Comparison of ENCODE assay signal across 15 cellular contexts in the genomic region with DNA sequence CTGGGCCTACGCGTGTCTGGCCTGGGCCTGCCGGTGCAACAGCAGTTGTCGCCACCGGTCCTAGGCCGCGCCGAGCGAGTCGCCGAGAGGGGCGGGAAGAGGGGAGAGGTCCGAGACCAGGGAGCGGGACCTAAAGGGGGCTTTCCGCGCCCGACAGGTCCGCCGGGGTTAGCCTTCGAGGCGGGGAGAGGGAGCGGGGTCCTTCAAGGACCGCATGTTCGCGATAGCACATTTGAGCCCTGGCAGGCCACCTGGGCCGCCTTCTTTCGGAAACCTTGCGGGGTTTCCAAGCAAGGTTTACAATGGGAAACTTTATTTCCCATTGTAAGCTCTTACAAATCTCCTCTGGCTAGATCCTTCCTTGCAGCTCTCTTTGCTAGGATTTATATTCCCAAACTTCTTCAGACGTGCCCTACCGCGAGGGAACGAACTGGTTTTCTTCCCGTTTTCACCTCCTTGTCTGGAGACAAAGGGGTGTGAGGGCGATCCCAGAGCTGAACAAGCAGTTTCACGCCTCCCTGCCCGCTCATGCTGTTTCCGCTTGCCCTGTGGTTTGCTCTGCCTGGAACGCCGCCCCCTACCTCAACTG. TPM values are rescaled to one million over a fixed set of nuclear protein-coding genes. Genes with fewer than 3 reads are reported as not detected.
A peak's percentile ranks its signal among the peaks of the same experiment; 100 is the strongest.
DNase-seq lines count a peak whose midpoint lies in the region; ATAC-seq and TF ChIP-seq lines count a peak whose summit lies in the region.
"Had no signal": no experiment of that assay in that cellular context is flagged by ENCODE, and none has a peak within 500 bp of the region (broad histone marks: within the 10 kb centered on the region; RNA-seq: fewer than 3 reads in every experiment).

No MANE protein-coding gene starts in this region.

- H3K9me3 Mint-ChIP-seq in activated T-cell treated with anti-CD3 and anti-CD28 coated beads, Interleukin-2, amount 50 U/mL, for 72 hours, result no peaks in the 10 kb centered on the region
- H3K9me3 Mint-ChIP-seq in activated T-cell treated with anti-CD3 and anti-CD28 coated beads, Interleukin-2, amount 50 U/mL, for 24 hours, result no peaks in the 10 kb centered on the region
- H3K9me3 Mint-ChIP-seq in brain, result peaks cover 3 to 19% (median 6%) of the 10 kb centered on the region in 5 experiments

- H3K4me1 ChIP-seq in mesenchymal stem cell (ENCODE audit: control insufficient read depth, insufficient read depth, low read depth, low read length) (peaks cover 20% of the 10 kb centered on the region), stomach (peaks cover 20 to 27% (median 23%) of the 10 kb centered on the region in 4 donors)

- TF ChIP-seq CTCF in brain (conservative IDR thresholded peaks at IDR 0.05), result no peak
- no peak for TF ChIP-seq CTCF in stomach (IDR thresholded peaks at IDR 0.05)

- intact Hi-C loops in stomach (cut with DNase I; ENCODE audit: low total_unique reads), result no loop called here

- peak overlapping the region in 1 of 2 experiments; percentile 85 for H3K23ac ChIP-seq in mesenchymal stem cell (ENCODE audit: low read length in 2 of 2)

- no peak overlapping the region for H2BK5ac ChIP-seq in mesenchymal stem cell (ENCODE audit: low read depth, low read length, poor library complexity, severe bottlenecking)

- H3K4ac ChIP-seq in mesenchymal stem cell (ENCODE audit: low read depth in 1 of 2, low read length in 2 of 2), result no peak overlapping the region

- H3K9ac ChIP-seq in mesenchymal stem cell (ENCODE audit: low read length), result no peak overlapping the region

- H3K14ac ChIP-seq in mesenchymal stem cell (ENCODE audit: low read length in 2 of 2), result no peak overlapping the region

- peak in 1 of 2 donors; percentile 63 for ATAC-seq in activated T-cell treated with anti-CD3 and anti-CD28 coated beads, Interleukin-2, amount 50 U/mL, for 72 hours (replicated peaks in 1 of 2)
- ATAC-seq in HG03039 (IDR thresholded peaks at IDR 0.05; ENCODE audit: unreplicated experiment), result no peak
- no peak for ATAC-seq in HG03139 (IDR thresholded peaks at IDR 0.05; ENCODE audit: unreplicated experiment)

- H3K9me3 ChIP-seq in mesenchymal stem cell (ENCODE audit: control insufficient read depth, low read length), result peaks cover 4% of the 10 kb centered on the region
- peaks cover 0 to 20% (median 10%) of the 10 kb centered on the region in 4 donors for H3K9me3 ChIP-seq in stomach
- H3K9me3 ChIP-seq: body of pancreas had no signal

- H4K91ac ChIP-seq in mesenchymal stem cell (ENCODE audit: low read length), result no peak overlapping the region

- WGBS in mesenchymal stem cell, result 15% methylated on average over 39 of the region's 39 CpGs
- 12 to 31% (median 17%) methylated on average over 26 to 39 of the region's 39 CpGs for WGBS in stomach, 5 donors

- H3K27ac Mint-ChIP-seq in activated T-cell treated with anti-CD3 and anti-CD28 coated beads, Interleukin-2, amount 50 U/mL, for 72 hours, result no peak overlapping the region
- no peak overlapping the region for H3K27ac Mint-ChIP-seq in activated T-cell treated with anti-CD3 and anti-CD28 coated beads, Interleukin-2, amount 50 U/mL, for 24 hours
- H3K27ac Mint-ChIP-seq in brain, result no peak overlapping the region

- no peak overlapping the region for H2BK120ac ChIP-seq in mesenchymal stem cell (ENCODE audit: low read depth, low read length)

- TF ChIP-seq POLR2A in stomach (IDR thresholded peaks at IDR 0.05), result no peak

- H3K27me3 ChIP-seq in mesenchymal stem cell (ENCODE audit: control insufficient read depth in 1 of 2, insufficient read depth in 1 of 2, low read length in 2 of 2) (peaks cover 72 to 82% of the 10 kb centered on the region in 2 experiments), stomach (peaks cover 24 to 82% (median 62%) of the 10 kb centered on the region in 3 donors)

- peaks cover 65% of the 10 kb centered on the region for H3K27me3 Mint-ChIP-seq in activated T-cell treated with anti-CD3 and anti-CD28 coated beads, Interleukin-2, amount 50 U/mL, for 72 hours (ENCODE audit: low read depth)
- H3K27me3 Mint-ChIP-seq in activated T-cell treated with anti-CD3 and anti-CD28 coated beads, Interleukin-2, amount 50 U/mL, for 24 hours, result peaks cover 80% of the 10 kb centered on the region
- peaks cover 98% of the 10 kb centered on the region for H3K27me3 Mint-ChIP-seq in brain

- H3K36me3 ChIP-seq in mesenchymal stem cell (ENCODE audit: control insufficient read depth in 1 of 2, insufficient read depth in 2 of 2, low read depth in 1 of 2, low read length in 2 of 2), result no peaks in the 10 kb centered on the region
- no peaks in the 10 kb centered on the region for H3K36me3 ChIP-seq in stomach

- H2BK12ac ChIP-seq in mesenchymal stem cell (ENCODE audit: low read length in 2 of 2), result no peak overlapping the region

- peaks cover 16% of the 10 kb centered on the region for H3K4me1 Mint-ChIP-seq in activated T-cell treated with anti-CD3 and anti-CD28 coated beads, Interleukin-2, amount 50 U/mL, for 72 hours (ENCODE audit: low read depth)
- peaks cover 17% of the 10 kb centered on the region for H3K4me1 Mint-ChIP-seq in activated T-cell treated with anti-CD3 and anti-CD28 coated beads, Interleukin-2, amount 50 U/mL, for 24 hours (ENCODE audit: low read depth)
- H3K4me1 Mint-ChIP-seq in brain, result peaks cover 12% of the 10 kb centered on the region

- H3K4me3 ChIP-seq in mesenchymal stem cell (ENCODE audit: insufficient read depth in 1 of 2, low read depth in 1 of 2, low read length in 2 of 2) (no peak overlapping the region), stomach (peak overlapping the region in 3 of 4 donors; percentile 30 to 55 (median 53))
- H3K4me3 ChIP-seq: body of pancreas had no signal

- peak overlapping the region; percentile 85 for H3K4me2 ChIP-seq in mesenchymal stem cell (ENCODE audit: low read length, poor library complexity, severe bottlenecking)

- no peak overlapping the region for H3K18ac ChIP-seq in mesenchymal stem cell (ENCODE audit: low read depth in 1 of 2, low read length in 2 of 2)

- peaks cover 2 to 3% of the 10 kb centered on the region in 2 donors for H3K36me3 Mint-ChIP-seq in activated T-cell treated with anti-CD3 and anti-CD28 coated beads, Interleukin-2, amount 50 U/mL, for 72 hours (ENCODE audit: insufficient read depth in 2 of 2)
- no peaks in the 10 kb centered on the region for H3K36me3 Mint-ChIP-seq in activated T-cell treated with anti-CD3 and anti-CD28 coated beads, Interleukin-2, amount 50 U/mL, for 24 hours (ENCODE audit: low read depth)
- no peaks in the 10 kb centered on the region for H3K36me3 Mint-ChIP-seq in brain

- peak overlapping the region; percentile 29 to 56 for H3K4me3 Mint-ChIP-seq in activated T-cell treated with anti-CD3 and anti-CD28 coated beads, Interleukin-2, amount 50 U/mL, for 72 hours
- no peak overlapping the region for H3K4me3 Mint-ChIP-seq in activated T-cell treated with anti-CD3 and anti-CD28 coated beads, Interleukin-2, amount 50 U/mL, for 24 hours
- peak overlapping the region; percentile 51 to 72 (median 70) for H3K4me3 Mint-ChIP-seq in brain

- H2BK15ac ChIP-seq in mesenchymal stem cell (ENCODE audit: low read depth, poor library complexity, severe bottlenecking), result no peak overlapping the region

- TF ChIP-seq EP300 in stomach (IDR thresholded peaks at IDR 0.05), result no peak

- DNase-seq in activated T-cell treated with anti-CD3 and anti-CD28 coated beads, Interleukin-2, amount 50 U/mL, for 72 hours, result peak; percentile 8 to 15
- DNase-seq in activated T-cell treated with anti-CD3 and anti-CD28 coated beads, Interleukin-2, amount 50 U/mL, for 24 hours, result no peak
- no peak for DNase-seq in mesenchymal stem cell
- DNase-seq in stomach, result no peak
- no peak for DNase-seq in hypothalamus (lab: John Stamatoyannopoulos, UW)
- DNase-seq: body of pancreas; stimulated activated CD4-positive, alpha-beta T cell treated with anti-CD3 and anti-CD28 coated beads, Interleukin-2, amount 100 ng/mL, for 48 hours had no signal

- no peak overlapping the region for H4K8ac ChIP-seq in mesenchymal stem cell (ENCODE audit: low read length)

- no peaks in the 10 kb centered on the region for H3K79me1 ChIP-seq in mesenchymal stem cell (replicated peaks; ENCODE audit: low read length, poor library complexity, severe bottlenecking)

- H2AK5ac ChIP-seq in mesenchymal stem cell (ENCODE audit: low read length, severe bottlenecking), result no peak overlapping the region

- no peak overlapping the region for H3K27ac ChIP-seq in mesenchymal stem cell (ENCODE audit: low read length, poor library complexity, severe bottlenecking)
- H3K27ac ChIP-seq in stomach, result no peak overlapping the region
- H3K27ac ChIP-seq: body of pancreas had no signal

- peak overlapping the region; percentile 23 for H2AFZ ChIP-seq in mesenchymal stem cell (ENCODE audit: low read depth, low read length)

RNA-seq across cellular contexts. Expression of a gene that starts 6.8 kb away (rescaled TPM):
- not detected for total RNA-seq in activated T-cell treated with anti-CD3 and anti-CD28 coated beads, Interleukin-2, amount 50 U/mL, for 72 hours
- polyA plus RNA-seq in brain (ENCODE audit: insufficient read depth, low read depth, low replicate concordance), result 5.2 TPM
- not detected for polyA plus RNA-seq in mesenchymal stem cell (2013, experiment 1 of 2)
- not detected for polyA plus RNA-seq in mesenchymal stem cell (2013, experiment 2 of 2)
- total RNA-seq in stomach, result not detected
- not detected for polyA plus RNA-seq in stomach
- total RNA-seq: activated CD8-positive, alpha-beta memory T cell treated with anti-CD3 and anti-CD28 coated beads for 36 hours; body of pancreas; Daoy; osteoblast; subcutaneous adipose tissue had no signal
- polyA plus RNA-seq: esophagus had no signal

RNA-seq across cellular contexts. Expression of a gene that starts 29.9 kb away (rescaled TPM):
- not detected for total RNA-seq in activated T-cell treated with anti-CD3 and anti-CD28 coated beads, Interleukin-2, amount 50 U/mL, for 72 hours
- polyA plus RNA-seq in brain (ENCODE audit: insufficient read depth, low read depth, low replicate concordance), result not detected
- 0.01 TPM for polyA plus RNA-seq in mesenchymal stem cell (2013, experiment 1 of 2)
- polyA plus RNA-seq in mesenchymal stem cell (2013, experiment 2 of 2), result 0.04 TPM
- under 1 TPM in 1 of 5 donors, not detected in 4; 0.55 TPM for total RNA-seq in stomach
- polyA plus RNA-seq in stomach, result not detected
- total RNA-seq: activated CD8-positive, alpha-beta memory T cell treated with anti-CD3 and anti-CD28 coated beads for 36 hours; body of pancreas had no signal
- polyA plus RNA-seq: esophagus had no signal

Comparison
In these comparisons a context has a peak if more than half of its experiments do, and no peak if none do; other contexts are left out.
1. DNase-seq: peak in activated T-cell treated with anti-CD3 and anti-CD28 coated beads, Interleukin-2, amount 50 U/mL, for 72 hours (2 of 2); none in activated T-cell treated with anti-CD3 and anti-CD28 coated beads, Interleukin-2, amount 50 U/mL, for 24 hours (single experiment), mesenchymal stem cell (single experiment), stomach (single experiment) and hypothalamus (0 of 51).
2. H3K4me3 ChIP-seq: peak in stomach (3 of 4); none in mesenchymal stem cell (0 of 2).